ENCODE assay signal across 23 cellular contexts in the genomic region with DNA sequence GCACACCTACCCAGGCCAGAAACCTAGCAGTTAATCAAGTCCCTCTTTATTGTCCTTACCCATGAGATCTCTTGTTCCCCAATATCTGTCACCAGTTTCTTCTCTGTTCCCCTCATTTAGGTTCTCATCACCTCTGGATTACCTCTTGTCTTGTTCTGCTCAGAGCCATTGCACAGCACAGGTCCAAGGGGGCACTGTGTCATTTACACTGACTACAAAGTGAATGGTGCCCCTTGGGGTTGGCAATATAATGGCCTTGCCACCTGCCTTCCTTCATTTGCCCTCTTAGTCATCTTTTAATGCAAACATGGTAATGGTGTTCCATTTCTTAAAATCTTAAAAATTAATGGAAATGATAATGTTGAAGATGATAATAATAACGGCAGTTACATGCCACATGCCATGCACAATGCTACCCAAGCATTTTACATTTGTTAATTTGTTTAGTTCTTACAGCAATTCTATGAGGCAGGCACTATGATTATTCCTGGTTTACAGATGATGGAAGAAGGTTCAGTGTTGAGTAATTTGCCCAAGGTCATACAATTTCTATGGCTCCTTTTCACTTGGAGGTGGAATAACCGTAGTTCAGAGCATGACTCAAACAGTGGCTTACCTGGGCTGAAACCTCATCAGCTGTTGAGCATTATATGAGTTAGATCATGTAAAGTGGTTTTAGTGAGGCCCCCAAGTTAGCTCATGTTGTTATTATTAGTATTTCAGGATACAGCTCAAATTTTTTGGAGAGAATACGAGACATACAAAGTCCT.
DNase-seq lines count a peak whose midpoint lies in the region; ATAC-seq, FAIRE-seq and TF ChIP-seq lines count a peak whose summit lies in the region.
"Had no signal": no experiment of that assay in that cellular context is flagged by ENCODE, and none has a peak within 500 bp of the region (broad histone marks: within the 10 kb centered on the region; RNA-seq: fewer than 3 reads in every experiment).

No MANE protein-coding gene starts in this region.

- TF ChIP-seq EP300 in GM12878 (IDR thresholded peaks at IDR 0.05; ENCODE audit: borderline replicate concordance in 1 of 2, control insufficient read depth in 1 of 2, low read depth in 2 of 2, low read length in 2 of 2): no peak

- H3K14ac ChIP-seq in H9 (ENCODE audit: insufficient read depth, low read length): no peak overlapping the region

- no peak overlapping the region for H2BK12ac ChIP-seq in H9 (ENCODE audit: insufficient read length, low read depth, low read length)

- H4K20me1 ChIP-seq in H9 (ENCODE audit: control insufficient read depth, insufficient read depth, insufficient read length): no peaks in the 10 kb centered on the region
- H4K20me1 ChIP-seq in GM12878 (ENCODE audit: control insufficient read depth, insufficient read depth): no peaks in the 10 kb centered on the region
- no peaks in the 10 kb centered on the region for H4K20me1 ChIP-seq in osteoblast (ENCODE audit: insufficient read depth, low read length)

- H3K36me3 Mint-ChIP-seq in H9 (ENCODE audit: insufficient read depth in 1 of 3, low read depth in 3 of 3) (no peaks in the 10 kb centered on the region; a peak in 3 of 7 replicates), nephron (ENCODE audit: low read depth) (no peaks in the 10 kb centered on the region)
- H3K36me3 Mint-ChIP-seq: CD4-positive, alpha-beta memory T cell had no signal

- SMC1A ChIA-PET in GM12878 (lab: Charles Lee; ENCODE audit: uncharacterized antibody, unreplicated experiment): interaction anchor here (0.8 to 2.9 kb wide), 3 partner anchors 69 to 435 kb away, joined by 3 to 8 read pairs (median 4); no protein-coding TSS in a partner anchor

- ATAC-seq in GM12878 (no peak), aorta (ENCODE audit: low FRiP score) (no peak), HG02623 (IDR thresholded peaks at IDR 0.05; ENCODE audit: unreplicated experiment) (no peak)
- ATAC-seq: Panc1, Right ventricle myocardium inferior had no signal

- no peak for FAIRE-seq in GM12878 (lab: Jason Lieb, UNC)
- FAIRE-seq: G401.6, GM12891, GM18507 had no signal

- H3K9me3 Mint-ChIP-seq in H9 (peaks cover 3 to 6% of the 10 kb centered on the region in 2 experiments; a peak in 3 of 5 replicates), nephron (no peaks in the 10 kb centered on the region)
- H3K9me3 Mint-ChIP-seq: CD4-positive, alpha-beta memory T cell had no signal

- no peak overlapping the region for H3K56ac ChIP-seq in H9 (ENCODE audit: insufficient read length, low read depth, low read length)

- H4K8ac ChIP-seq in H9 (replicated peaks; ENCODE audit: insufficient read length, low read depth, low read length): no peak overlapping the region

- H3K27ac Mint-ChIP-seq in H9: peak overlapping the region in 1 of 3 experiments; percentile 12; a peak in 3 of 7 replicates
- H3K27ac Mint-ChIP-seq in nephron: peak overlapping the region; percentile 73 to 88 (median 75)

- no peaks in the 10 kb centered on the region for H3K36me3 ChIP-seq in GM12878 (ENCODE audit: control insufficient read depth in 2 of 2, insufficient read depth in 2 of 2, low read length in 1 of 2)
- H3K36me3 ChIP-seq in aorta (ENCODE audit: control insufficient read depth in 1 of 2, insufficient read depth in 2 of 2, low read length in 1 of 2): no peaks in the 10 kb centered on the region
- no peaks in the 10 kb centered on the region for H3K36me3 ChIP-seq in osteoblast (ENCODE audit: insufficient read depth, low read length)

- TF ChIP-seq POLR2A in GM12878 (IDR thresholded peaks at IDR 0.05; ENCODE audit: low read depth, low read length): no peak

- TF ChIP-seq CTCF in H9 (conservative IDR thresholded peaks at IDR 0.05) (peak; percentile 33; the same call in 1 of the 3 replicates), GM12878 (IDR thresholded peaks at IDR 0.05 in 2 of 3, conservative IDR thresholded peaks at IDR 0.05 in 1 of 3; ENCODE audit: control insufficient read depth in 2 of 3, extremely low read depth in 1 of 3, insufficient read depth in 1 of 3, low read depth in 3 of 3, low read length in 3 of 3) (no peak), nephron (IDR thresholded peaks at IDR 0.05; ENCODE audit: unreplicated experiment in 3 of 3) (no peak), osteoblast (IDR thresholded peaks at IDR 0.05; ENCODE audit: extremely low read depth, low read depth, low read length) (no peak)

- H3K27me3 Mint-ChIP-seq in H9 (ENCODE audit: low read depth): no peaks in the 10 kb centered on the region
- no peaks in the 10 kb centered on the region for H3K27me3 Mint-ChIP-seq in nephron (ENCODE audit: low read depth)
- H3K27me3 Mint-ChIP-seq: CD4-positive, alpha-beta memory T cell had no signal

- RAD21 ChIA-PET in GM12878 (lab: Charles Lee; ENCODE audit: unreplicated experiment): interaction anchor here (0.7 kb wide), 1 partner anchor 435 kb away, joined by 4 read pairs; no protein-coding TSS in a partner anchor

- H3K27me3 ChIP-seq in H9 (ENCODE audit: insufficient read depth, low read length): no peaks in the 10 kb centered on the region
- H3K27me3 ChIP-seq in GM12878 (replicated peaks in 1 of 2; ENCODE audit: control insufficient read depth in 2 of 2, insufficient read depth in 2 of 2, low read length in 1 of 2): no peaks in the 10 kb centered on the region
- no peaks in the 10 kb centered on the region for H3K27me3 ChIP-seq in aorta (ENCODE audit: control insufficient read depth in 1 of 2, insufficient read depth in 2 of 2, low read length in 1 of 2)
- no peaks in the 10 kb centered on the region for H3K27me3 ChIP-seq in osteoblast (ENCODE audit: insufficient read depth, low read length)

- no peak overlapping the region for H4K5ac ChIP-seq in H9 (ENCODE audit: insufficient read length, low read depth, low read length)

- H3K9me3 ChIP-seq in H9 (ENCODE audit: control insufficient read depth, low read depth, low read length) (no peaks in the 10 kb centered on the region), GM12878 (replicated peaks; ENCODE audit: control insufficient read depth, insufficient read depth, low read length) (no peaks in the 10 kb centered on the region), aorta (ENCODE audit: control insufficient read depth, low read length) (no peaks in the 10 kb centered on the region), osteoblast (ENCODE audit: low read depth, low read length) (no peaks in the 10 kb centered on the region)

- no peak overlapping the region for H3K9ac ChIP-seq in H9 (ENCODE audit: extremely low read depth, insufficient read length, low read length)
- no peak overlapping the region for H3K9ac ChIP-seq in GM12878 (ENCODE audit: control insufficient read depth, insufficient read depth, low read length)
- H3K9ac ChIP-seq: KMS-11 had no signal

- CTCF ChIA-PET in GM12878 (lab: Yijun Ruan, JAX): interaction anchor here (0.7 to 6.4 kb wide), 3 partner anchors 68 to 603 kb away, joined by 3 to 91 read pairs (median 3); no protein-coding TSS in a partner anchor

- H3K79me2 ChIP-seq in H9 (ENCODE audit: insufficient read depth, low read length) (no peaks in the 10 kb centered on the region), GM12878 (ENCODE audit: control insufficient read depth, insufficient read depth, low read length) (no peaks in the 10 kb centered on the region), osteoblast (ENCODE audit: insufficient read depth, low read length) (no peaks in the 10 kb centered on the region)

- no peak overlapping the region for H4K91ac ChIP-seq in H9 (ENCODE audit: insufficient read length, low read depth, low read length)

- in situ Hi-C loops in GM12878 (cut with MboI): loop anchor here (5.0 kb wide), 2 partner anchors 433 to 603 kb away; no protein-coding TSS in a partner anchor

- no CpG with 5 or more reads among the region's 3 CpGs for WGBS in H9 (ENCODE audit: extremely low coverage, insufficient read length, low lambda C conversion rate)
- 63% methylated on average over 3 of the region's 3 CpGs for WGBS in GM12878 (ENCODE audit: insufficient coverage, insufficient replicate concordance, low lambda C conversion rate, missing lambda C conversion rate)
- 94 to 97% methylated on average over 3 of the region's 3 CpGs for WGBS in aorta, 2 donors

- POLR2A ChIA-PET in GM12878 (lab: Charles Lee): no interaction called here

- H3K4me1 Mint-ChIP-seq in H9 (peaks cover 5 to 14% of the 10 kb centered on the region in 2 experiments; a peak in 3 of 4 replicates), nephron (peaks cover 76% of the 10 kb centered on the region)

- DNase-seq in DMS 273 (lab: John Stamatoyannopoulos, UW; ENCODE audit: unreplicated experiment) (peak; percentile 9), DMS 273 treated with DMSO at 0.1 percent for 48 hours (lab: John Stamatoyannopoulos, UW) (no peak), H9 (no peak), GM12878 (ENCODE audit: low read depth, low spot score) (no peak), aorta (no peak), osteoblast (ENCODE audit: insufficient read length, low spot score, missing footprints) (no peak)
- DNase-seq: CD4-positive, alpha-beta memory T cell; DND-41; NCI-H1048; NCI-H1436 treated with DMSO at 0.1 percent for 48 hours; NCI-H2081 treated with DMSO at 0.1 percent for 48 hours; NCI-H226; T-helper 1 cell had no signal

- H3K4me1 ChIP-seq in H9 (ENCODE audit: insufficient read depth, low read length): no peaks in the 10 kb centered on the region
- no peaks in the 10 kb centered on the region for H3K4me1 ChIP-seq in GM12878 (ENCODE audit: control insufficient read depth, insufficient read depth, low read length)
- no peaks in the 10 kb centered on the region for H3K4me1 ChIP-seq in aorta (ENCODE audit: control insufficient read depth in 1 of 2, insufficient read depth in 2 of 2, low read length in 2 of 2)
- H3K4me1 ChIP-seq in osteoblast (ENCODE audit: insufficient read depth, low read length): peaks cover 10% of the 10 kb centered on the region

- no peak overlapping the region for H2AK5ac ChIP-seq in H9 (ENCODE audit: insufficient read length, low read length)

- H3K4me2 ChIP-seq in H9 (ENCODE audit: insufficient read depth, insufficient read length, low read length) (no peak overlapping the region), GM12878 (ENCODE audit: control insufficient read depth, insufficient read depth) (no peak overlapping the region), osteoblast (ENCODE audit: insufficient read depth, low read length) (no peak overlapping the region)
- H3K4me2 ChIP-seq: KMS-11 had no signal

- no peak overlapping the region for H3K18ac ChIP-seq in H9 (ENCODE audit: insufficient read length, low read depth, low read length)

- no peak overlapping the region for H2BK120ac ChIP-seq in H9 (ENCODE audit: low read depth, low read length, poor library complexity, severe bottlenecking)

- H2AFZ ChIP-seq in H9 (ENCODE audit: low read length) (no peak overlapping the region), GM12878 (ENCODE audit: control insufficient read depth, low read depth, low read length) (no peak overlapping the region), osteoblast (ENCODE audit: low read length) (no peak overlapping the region)

- H3K4me3 Mint-ChIP-seq in H9 (no peak overlapping the region), nephron (no peak overlapping the region)
- H3K4me3 Mint-ChIP-seq: CD4-positive, alpha-beta memory T cell had no signal

- no peak overlapping the region for H2BK20ac ChIP-seq in H9 (ENCODE audit: low read depth, low read length, poor library complexity, severe bottlenecking)

- no peak overlapping the region for H2BK15ac ChIP-seq in H9 (ENCODE audit: low read depth, low read length)

- intact Hi-C loops in GM12878 (cut with micrococcal nuclease; ENCODE audit: unreplicated experiment): loop anchor here (5.0 to 10.0 kb wide), 2 partner anchors 255 to 393 kb away; no protein-coding TSS in a partner anchor
- intact Hi-C loops in aorta (cut with DNase I): loop anchor here (5.0 to 10.0 kb wide), 4 partner anchors 118 to 748 kb away; a partner anchor contains a TSS

- no peaks in the 10 kb centered on the region for H3K23me2 ChIP-seq in H9 (ENCODE audit: insufficient read length, low read depth, low read length, poor library complexity, severe bottlenecking)

- no peak overlapping the region for H3K23ac ChIP-seq in H9 (ENCODE audit: insufficient read length, low read depth, low read length)

- no peak overlapping the region for H3K4ac ChIP-seq in H9 (ENCODE audit: low read depth, low read length)

- no peak overlapping the region for H3T11ph ChIP-seq in H9 (ENCODE audit: low read length)

- no peaks in the 10 kb centered on the region for H3K79me1 ChIP-seq in H9 (ENCODE audit: insufficient read depth, low read depth, low read length, poor library complexity, severe bottlenecking)

- H3K27ac ChIP-seq in H9 (ENCODE audit: insufficient read length, low read depth, low read length) (no peak overlapping the region), GM12878 (ENCODE audit: control insufficient read depth, insufficient read depth) (no peak overlapping the region), aorta (ENCODE audit: low read depth in 1 of 2, low read length in 2 of 2) (no peak overlapping the region), osteoblast (ENCODE audit: low read depth, low read length) (no peak overlapping the region)
- H3K27ac ChIP-seq: 22Rv1, KMS-11, SK-N-MC had no signal

- H3K4me3 ChIP-seq in GM12878 (no peak overlapping the region), aorta (ENCODE audit: low read length in 2 of 2) (no peak overlapping the region), osteoblast (ENCODE audit: insufficient read depth, low read length) (no peak overlapping the region)
- H3K4me3 ChIP-seq: SK-N-MC had no signal

- no peak overlapping the region for H2BK5ac ChIP-seq in H9 (ENCODE audit: insufficient read length, low read length)

- BruUV-seq in GM12878 (replicated peaks; lab: Mats Ljungman, UMichigan): no TSS peak

- no peak for TF ChIP-seq RAD21 in GM12878 (IDR thresholded peaks at IDR 0.05; ENCODE audit: insufficient read depth, low read depth, low read length)
